Comparison of ENCODE assay signal across 30 cellular contexts in genomic region chr6:155695495-155695894, GRCh38.
"Had no signal": no experiment of that assay in that cellular context is flagged by ENCODE, and none has a peak within 500 bp of the region (broad histone marks: within the 10 kb centered on the region; RNA-seq: fewer than 3 reads in every experiment).

No MANE protein-coding gene starts in this region.

- H2AFZ ChIP-seq: PC-9 had no signal

- H3K4me3 Mint-ChIP-seq: T-cell had no signal

- ATAC-seq: Panc1, Right ventricle myocardium inferior, SK-N-SH treated with all-trans-retinoic acid at 6 μM for 48 hours, T-cell had no signal

- H3K27ac Mint-ChIP-seq: T-cell had no signal

- H3K9ac ChIP-seq: KMS-11 had no signal

- H3K4me2 ChIP-seq: KMS-11, PC-9 had no signal

- H3K4me1 Mint-ChIP-seq: T-cell had no signal

- H3K36me3 ChIP-seq: SJCRH30 had no signal

- H3K27me3 Mint-ChIP-seq: T-cell had no signal

- H3K9me3 Mint-ChIP-seq: T-cell had no signal

- H3K27me3 ChIP-seq: SJCRH30 had no signal

- H3K27ac ChIP-seq: KMS-11, PC-9, RWPE1, SJCRH30 had no signal

- H3K9me3 ChIP-seq: SJCRH30 had no signal

- H3K36me3 Mint-ChIP-seq: T-cell had no signal

- H3K4me3 ChIP-seq: PC-9, SJCRH30 had no signal

- H3K4me1 ChIP-seq: SJCRH30 had no signal

- DNase-seq: Karpas-422, KBM-7, MM.1S, MV-4-11, NCI-H1092, NCI-H1105 treated with DMSO at 0.1 percent for 48 hours, NCI-H1417, NCI-H1436 treated with DMSO at 0.1 percent for 48 hours, NCI-H187, NCI-H1930, NCI-H2029 treated with DMSO at 0.1 percent for 48 hours, NCI-H2081 treated with DMSO at 0.1 percent for 48 hours, NCI-H2107, NCI-H2171, NCI-H226, NCI-H446 treated with DMSO at 0.1 percent for 48 hours, NCI-H510A, NCI-H524, NCI-H526 treated with DMSO at 0.1 percent for 48 hours, NCI-H82, PC-9, SHP77, SIG-M5, SJCRH30, T-cell had no signal
